Comparison of ENCODE assay signal across 19 cellular contexts in genomic region chr2:175627405-175627804, GRCh38.
DNase-seq lines count a peak whose midpoint lies in the region; ATAC-seq and TF ChIP-seq lines count a peak whose summit lies in the region.
"Had no signal": no experiment of that assay in that cellular context is flagged by ENCODE, and none has a peak within 500 bp of the region (broad histone marks: within the 10 kb centered on the region; RNA-seq: fewer than 3 reads in every experiment).

No MANE protein-coding gene starts in this region.

- POLR2A ChIA-PET in activated CD4-positive, alpha-beta memory T cell treated with anti-CD3 and anti-CD28 coated beads, Interleukin-2, amount 10 ng/mL, durations not matched to agents 7 days and 5 days (lab: Charles Lee): no interaction called here

- CTCF ChIA-PET in activated CD4-positive, alpha-beta memory T cell treated with anti-CD3 and anti-CD28 coated beads, Interleukin-2, amount 10 ng/mL, durations not matched to agents 7 days and 5 days (lab: Charles Lee): interaction anchor here (0.5 kb wide), 1 partner anchor 1183 kb away, joined by 3 read pairs; no protein-coding TSS in a partner anchor

- H3K4me1 Mint-ChIP-seq in activated CD4-positive, alpha-beta memory T cell treated with anti-CD3 and anti-CD28 coated beads, Interleukin-2, amount 10 ng/mL, durations not matched to agents 7 days and 5 days: no peaks in the 10 kb centered on the region
- H3K4me1 Mint-ChIP-seq: T-cell had no signal

- no peaks in the 10 kb centered on the region for H3K9me3 Mint-ChIP-seq in activated CD4-positive, alpha-beta memory T cell treated with anti-CD3 and anti-CD28 coated beads, Interleukin-2, amount 10 ng/mL, durations not matched to agents 7 days and 5 days

- intact Hi-C loops in left ventricle myocardium inferior (cut with micrococcal nuclease): no loop called here
- intact Hi-C loops in Right ventricle myocardium inferior (cut with DNase I): no loop called here

- H3K4me1 ChIP-seq in left ventricle myocardium inferior: no peaks in the 10 kb centered on the region
- H3K4me1 ChIP-seq: A549 had no signal

- peaks cover 3% of the 10 kb centered on the region for H3K27me3 Mint-ChIP-seq in activated CD4-positive, alpha-beta memory T cell treated with anti-CD3 and anti-CD28 coated beads, Interleukin-2, amount 10 ng/mL, durations not matched to agents 7 days and 5 days

- no peak overlapping the region for H3K4me3 Mint-ChIP-seq in activated CD4-positive, alpha-beta memory T cell treated with anti-CD3 and anti-CD28 coated beads, Interleukin-2, amount 10 ng/mL, durations not matched to agents 7 days and 5 days
- H3K4me3 Mint-ChIP-seq: T-cell had no signal

- no peak overlapping the region for H3K27ac Mint-ChIP-seq in activated CD4-positive, alpha-beta memory T cell treated with anti-CD3 and anti-CD28 coated beads, Interleukin-2, amount 10 ng/mL, durations not matched to agents 7 days and 5 days
- H3K27ac Mint-ChIP-seq: T-cell had no signal

- no peak overlapping the region for H3K4me3 ChIP-seq in left ventricle myocardium inferior
- H3K4me3 ChIP-seq: A549, K562, SK-N-MC had no signal

- H3K36me3 ChIP-seq in left ventricle myocardium inferior: no peaks in the 10 kb centered on the region

- DNase-seq in left ventricle myocardium inferior: no peak
- no peak for DNase-seq in Right ventricle myocardium inferior (ENCODE audit: missing footprints)
- peak; percentile 64 for DNase-seq in HS-5 (ENCODE audit: low read depth)
- peak; percentile 60 for DNase-seq in fibroblast of gingiva (ENCODE audit: low read depth)
- peak; percentile 22 for DNase-seq in stromal cell of bone marrow (ENCODE audit: low read depth)
- no peak for DNase-seq in nucleus accumbens (lab: John Stamatoyannopoulos, UW)
- DNase-seq in GDM1 (lab: John Stamatoyannopoulos, UW): no peak
- no peak for DNase-seq in activated CD4-positive, alpha-beta memory T cell treated with anti-CD3 and anti-CD28 coated beads, Interleukin-2, amount 10 ng/mL, durations not matched to agents 7 days and 5 days
- DNase-seq: COR-L47; DMS153; H7; NCI-H1694 treated with DMSO at 0.1 percent for 48 hours; NCI-H748 treated with DMSO at 0.1 percent for 48 hours; NK-92 treated with Interleukin-12 subunit alpha and Interleukin-12 subunit beta, amount 100 ng/mL, for 24 hours; SHP77; T-cell had no signal

- peaks cover 7% of the 10 kb centered on the region for H3K27me3 ChIP-seq in left ventricle myocardium inferior (ENCODE audit: low read depth)

- TF ChIP-seq CTCF in left ventricle myocardium inferior (IDR thresholded peaks at IDR 0.05; ENCODE audit: borderline replicate concordance): no peak

- H3K36me3 Mint-ChIP-seq in activated CD4-positive, alpha-beta memory T cell treated with anti-CD3 and anti-CD28 coated beads, Interleukin-2, amount 10 ng/mL, durations not matched to agents 7 days and 5 days (ENCODE audit: low read depth): no peaks in the 10 kb centered on the region
- H3K36me3 Mint-ChIP-seq: T-cell had no signal

- peak overlapping the region; percentile 12 for H3K27ac ChIP-seq in left ventricle myocardium inferior (replicated peaks)
- H3K27ac ChIP-seq: A549, SK-N-MC had no signal

- ATAC-seq in Right ventricle myocardium inferior: no peak
- ATAC-seq: A549, K562, T-cell had no signal

- peaks cover 7% of the 10 kb centered on the region for H3K9me3 ChIP-seq in left ventricle myocardium inferior (replicated peaks)
- H3K9me3 ChIP-seq: A549 had no signal

Comparison
In these comparisons a context has a peak if more than half of its experiments do, and no peak if none do; other contexts are left out.
1. DNase-seq: peak in HS-5 (single experiment), fibroblast of gingiva (single experiment) and stromal cell of bone marrow (single experiment); none in left ventricle myocardium inferior (single experiment), Right ventricle myocardium inferior (single experiment), nucleus accumbens (0 of 56), GDM1 (single experiment) and activated CD4-positive, alpha-beta memory T cell treated with anti-CD3 and anti-CD28 coated beads, Interleukin-2, amount 10 ng/mL, durations not matched to agents 7 days and 5 days (single experiment).